8 cellular contexts compared by ENCODE assay signal in genomic region chr11:2298795-2299747, GRCh38. TPM values are rescaled to one million over a fixed set of nuclear protein-coding genes. Genes with fewer than 3 reads are reported as not detected.
DNase-seq lines count a peak whose midpoint lies in the region; ATAC-seq and TF ChIP-seq lines count a peak whose summit lies in the region.

No MANE protein-coding gene starts in this region.

- no peak overlapping the region for H2AFZ ChIP-seq in neuronal stem cell (ENCODE audit: low read length)

- peaks cover 3% of the 10 kb centered on the region for H3K79me1 ChIP-seq in neuronal stem cell (ENCODE audit: low read depth, low read length)

- peak overlapping the region; percentile 26 for H2BK5ac ChIP-seq in neuronal stem cell (ENCODE audit: low read length)

- H3K4me1 ChIP-seq in neuronal stem cell (ENCODE audit: control insufficient read depth in 2 of 2, insufficient read depth in 1 of 2, low read depth in 1 of 2, low read length in 2 of 2): peaks cover 0 to 5% of the 10 kb centered on the region in 2 donors

- H3K4me2 ChIP-seq in neuronal stem cell (ENCODE audit: insufficient read depth, low read length, poor library complexity, severe bottlenecking): no peak overlapping the region

- peak overlapping the region; percentile 19 for H3K27ac Mint-ChIP-seq in T-helper 1 cell treated with Interleukin-12 subunit alpha and Interleukin-12 subunit beta and Interleukin-4 antibody, amounts not matched to agents 30 μg/mL and 1 μg/mL, for 36 hours

- H3K27me3 Mint-ChIP-seq in T-helper 1 cell treated with Interleukin-12 subunit alpha and Interleukin-12 subunit beta and Interleukin-4 antibody, amounts not matched to agents 30 μg/mL and 1 μg/mL, for 36 hours (ENCODE audit: low read depth): no peaks in the 10 kb centered on the region

- peak overlapping the region; percentile 92 for H2BK15ac ChIP-seq in neuronal stem cell (ENCODE audit: low read length)

- H2BK120ac ChIP-seq in neuronal stem cell (ENCODE audit: low read depth, low read length): peak overlapping the region; percentile 95

- H3K23ac ChIP-seq in neuronal stem cell (ENCODE audit: low read depth, low read length, poor library complexity): peak overlapping the region; percentile 67

- H3K14ac ChIP-seq in neuronal stem cell (ENCODE audit: low read length): peak overlapping the region; percentile 38

- H3K18ac ChIP-seq in neuronal stem cell (ENCODE audit: low read length): peak overlapping the region; percentile 88

- no peak overlapping the region for H3K9ac ChIP-seq in neuronal stem cell (ENCODE audit: low read depth, low read length, poor library complexity)

- H3K27ac ChIP-seq in coronary artery (no peak overlapping the region), neuronal stem cell (replicated peaks; ENCODE audit: low read length) (no peak overlapping the region)

- peak overlapping the region; percentile 52 for H3K4me3 Mint-ChIP-seq in T-helper 1 cell treated with Interleukin-12 subunit alpha and Interleukin-12 subunit beta and Interleukin-4 antibody, amounts not matched to agents 30 μg/mL and 1 μg/mL, for 36 hours

- H3K9me3 ChIP-seq in neuronal stem cell (replicated peaks in 1 of 2; ENCODE audit: control insufficient read depth in 2 of 2, insufficient read depth in 1 of 2, low read depth in 1 of 2, low read length in 2 of 2): no peaks in the 10 kb centered on the region

- no peak overlapping the region for H4K91ac ChIP-seq in neuronal stem cell (ENCODE audit: low read depth, low read length, poor library complexity)

- no peak for ATAC-seq in GM19467 (IDR thresholded peaks at IDR 0.05; ENCODE audit: unreplicated experiment)

- H2BK12ac ChIP-seq in neuronal stem cell (ENCODE audit: low read length): peak overlapping the region; percentile 68

- no peak overlapping the region for H3K4ac ChIP-seq in neuronal stem cell (ENCODE audit: low read length)

- H3K36me3 Mint-ChIP-seq in T-helper 1 cell treated with Interleukin-12 subunit alpha and Interleukin-12 subunit beta and Interleukin-4 antibody, amounts not matched to agents 30 μg/mL and 1 μg/mL, for 36 hours (ENCODE audit: low read depth): peaks cover 3% of the 10 kb centered on the region

- H3K4me1 Mint-ChIP-seq in T-helper 1 cell treated with Interleukin-12 subunit alpha and Interleukin-12 subunit beta and Interleukin-4 antibody, amounts not matched to agents 30 μg/mL and 1 μg/mL, for 36 hours (ENCODE audit: low read depth): peaks cover 18% of the 10 kb centered on the region

- TF ChIP-seq CTCF in coronary artery (IDR thresholded peaks at IDR 0.05): no peak

- no peak for DNase-seq in T-helper 1 cell
- peak; percentile 88 for DNase-seq in NCI-H69 (lab: John Stamatoyannopoulos, UW)
- peak; percentile 71 for DNase-seq in coronary artery (ENCODE audit: low spot score)
- DNase-seq in neuronal stem cell (ENCODE audit: low spot score): peak; percentile 36
- no peak for DNase-seq in inferior parietal cortex (ENCODE audit: extremely low spot score)
- DNase-seq in MV-4-11 (lab: John Stamatoyannopoulos, UW): no peak

- no CpG with 5 or more reads among the region's 18 CpGs for WGBS in neuronal stem cell (ENCODE audit: extremely low coverage in 2 of 2, insufficient read length in 2 of 2, insufficient replicate concordance in 1 of 2), 2 donors

- H2AK5ac ChIP-seq in neuronal stem cell (ENCODE audit: low read depth, low read length): peak overlapping the region; percentile 99

- H3K27me3 ChIP-seq in neuronal stem cell (ENCODE audit: control insufficient read depth in 3 of 3, insufficient read depth in 3 of 3, low read depth in 1 of 3, low read length in 3 of 3): peaks cover 0 to 13% (median 0%) of the 10 kb centered on the region in 3 experiments

- no peaks in the 10 kb centered on the region for H3K36me3 ChIP-seq in neuronal stem cell (replicated peaks in 1 of 2; ENCODE audit: control insufficient read depth in 2 of 2, insufficient read depth in 2 of 2, low read length in 2 of 2)

- H3K4me3 ChIP-seq in coronary artery (no peak overlapping the region), neuronal stem cell (ENCODE audit: low read length in 2 of 2) (no peak overlapping the region)

- no peaks in the 10 kb centered on the region for H3K9me3 Mint-ChIP-seq in T-helper 1 cell treated with Interleukin-12 subunit alpha and Interleukin-12 subunit beta and Interleukin-4 antibody, amounts not matched to agents 30 μg/mL and 1 μg/mL, for 36 hours

- peak overlapping the region; percentile 95 for H4K8ac ChIP-seq in neuronal stem cell (ENCODE audit: low read depth, low read length)

RNA-seq across cellular contexts. Expression of gene C11orf21, which starts 2.6 kb away (rescaled TPM):
- polyA plus RNA-seq in neuronal stem cell (2013, experiment 1 of 2): not detected
- not detected for polyA plus RNA-seq in neuronal stem cell (2013, experiment 2 of 2)

RNA-seq across cellular contexts. Expression of gene TSPAN32, which starts 2.7 kb away (rescaled TPM):
- not detected for polyA plus RNA-seq in neuronal stem cell (2013, experiment 1 of 2)
- polyA plus RNA-seq in neuronal stem cell (2013, experiment 2 of 2): 0.01 TPM

RNA-seq across cellular contexts. Expression of gene ASCL2, which starts 28.7 kb away (rescaled TPM):
- 0.07 TPM for polyA plus RNA-seq in neuronal stem cell (2013, experiment 1 of 2)
- 0.06 TPM for polyA plus RNA-seq in neuronal stem cell (2013, experiment 2 of 2)

Comparison
In these comparisons a context has a peak if more than half of its experiments do, and no peak if none do; other contexts are left out.
1. DNase-seq: peak in NCI-H69 (single experiment), coronary artery (single experiment) and neuronal stem cell (single experiment); none in T-helper 1 cell (0 of 5), inferior parietal cortex (single experiment) and MV-4-11 (single experiment).